12 cellular contexts compared by ENCODE assay signal in the genomic region with DNA sequence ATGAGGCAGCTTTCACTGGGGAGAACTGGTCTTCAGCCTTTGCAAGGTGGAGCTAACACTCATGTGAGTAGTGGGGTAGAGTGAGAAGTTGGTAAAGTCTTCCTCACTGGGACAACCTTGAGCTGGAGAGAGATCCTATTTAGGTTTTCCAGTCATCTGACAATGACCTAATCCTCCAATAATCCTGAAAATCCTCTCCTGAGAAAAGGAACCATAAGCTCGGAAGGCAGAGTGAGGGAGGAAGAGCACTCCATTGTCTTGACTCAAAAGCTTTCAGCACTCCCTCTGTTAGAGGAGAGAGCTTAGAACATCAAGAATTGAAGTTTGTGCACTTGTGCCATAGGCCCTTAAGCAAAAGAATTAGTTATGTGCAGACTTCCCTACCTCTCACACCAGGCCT.
A peak's percentile ranks its signal among the peaks of the same experiment; 100 is the strongest.
DNase-seq lines count a peak whose midpoint lies in the region; ATAC-seq, FAIRE-seq and TF ChIP-seq lines count a peak whose summit lies in the region.
"Had no signal": no experiment of that assay in that cellular context is flagged by ENCODE, and none has a peak within 500 bp of the region (broad histone marks: within the 10 kb centered on the region; RNA-seq: fewer than 3 reads in every experiment).

No MANE protein-coding gene starts in this region.

- H3K9ac ChIP-seq in endodermal cell (ENCODE audit: extremely low read depth, low read length, poor library complexity, severe bottlenecking), result no peak overlapping the region
- H3K9ac ChIP-seq in colonic mucosa (ENCODE audit: low read depth in 2 of 2, low read length in 2 of 2), result peak overlapping the region in 1 of 2 donors; percentile 0
- H3K9ac ChIP-seq: parathyroid adenoma had no signal

- H3K27me3 ChIP-seq in endodermal cell (ENCODE audit: control insufficient read depth, insufficient read depth, low read length, poor library complexity, severe bottlenecking) (no peaks in the 10 kb centered on the region), psoas muscle (ENCODE audit: insufficient read depth in 3 of 3, low read length in 2 of 3) (no peaks in the 10 kb centered on the region), colonic mucosa (no peaks in the 10 kb centered on the region)

- intact Hi-C loops in psoas muscle (cut with DNase I), result loop anchor here (2.0 to 5.0 kb wide), 3 partner anchors 78 to 98 kb away; a partner anchor contains a TSS
- intact Hi-C loops in colonic mucosa (cut with DNase I), result no loop called here

- H3K9me3 ChIP-seq in endodermal cell (ENCODE audit: control insufficient read depth, low read length) (peaks cover 5% of the 10 kb centered on the region), psoas muscle (no peaks in the 10 kb centered on the region), colonic mucosa (no peaks in the 10 kb centered on the region)

- DNase-seq in D721Med (ENCODE audit: insufficient read length, low spot score) (no peak), NCI-H82 treated with DMSO at 0.1 percent for 48 hours (lab: John Stamatoyannopoulos, UW; ENCODE audit: unreplicated experiment) (peak; percentile 81), endodermal cell (no peak), psoas muscle (no peak), colonic mucosa (no peak), NCI-H2171 treated with DMSO at 0.1 percent for 48 hours (lab: John Stamatoyannopoulos, UW) (no peak), NAMALWA (ENCODE audit: low spot score) (no peak)
- no peak for DNase-seq in activated CD8-positive, alpha-beta memory T cell treated with anti-CD3 and anti-CD28 coated beads, Interleukin-2, amount 50 U/mL, for 48 hours
- DNase-seq: cerebellar nuclear complex, NCI-H1930 had no signal

- H3K27ac Mint-ChIP-seq in endodermal cell, result peak overlapping the region; percentile 95

- no peaks in the 10 kb centered on the region for H3K27me3 Mint-ChIP-seq in endodermal cell (ENCODE audit: insufficient read depth)

- peaks cover 22% of the 10 kb centered on the region for H3K4me1 Mint-ChIP-seq in endodermal cell

- peaks cover 16% of the 10 kb centered on the region for H3K36me3 ChIP-seq in endodermal cell (ENCODE audit: control insufficient read depth, insufficient read depth, low read length)
- H3K36me3 ChIP-seq in psoas muscle (ENCODE audit: insufficient read depth in 1 of 2, low read depth in 1 of 2), result no peaks in the 10 kb centered on the region
- H3K36me3 ChIP-seq in colonic mucosa, result peaks cover 5% of the 10 kb centered on the region

- no peak overlapping the region for H3K4me3 Mint-ChIP-seq in endodermal cell

- H3K27ac ChIP-seq in endodermal cell (ENCODE audit: low read depth, low read length) (no peak overlapping the region), psoas muscle (peak overlapping the region; percentile 59), colonic mucosa (no peak overlapping the region)
- H3K27ac ChIP-seq: HL-60, parathyroid adenoma had no signal

- 40 to 61% methylated on average over 1 of the region's 1 CpG for WGBS in endodermal cell (ENCODE audit: insufficient coverage in 1 of 2, insufficient read length in 1 of 2), 2 experiments
- 62 to 73% (median 71%) methylated on average over 1 of the region's 1 CpG for WGBS in psoas muscle, 3 donors

- FAIRE-seq in D721Med (lab: Jason Lieb, UNC), result peak; percentile 53

- no peaks in the 10 kb centered on the region for H3K9me3 Mint-ChIP-seq in endodermal cell

- TF ChIP-seq CTCF in D721Med (IDR thresholded peaks at IDR 0.05; ENCODE audit: insufficient read depth, missing control alignments) (no peak), endodermal cell (conservative IDR thresholded peaks at IDR 0.05) (no peak), psoas muscle (IDR thresholded peaks at IDR 0.05) (no peak), colonic mucosa (IDR thresholded peaks at IDR 0.05) (no peak)

- peaks cover 29% of the 10 kb centered on the region for H3K36me3 Mint-ChIP-seq in endodermal cell (ENCODE audit: low read depth)

- H3K4me3 ChIP-seq in endodermal cell (ENCODE audit: low read length), result no peak overlapping the region
- no peak overlapping the region for H3K4me3 ChIP-seq in psoas muscle
- no peak overlapping the region for H3K4me3 ChIP-seq in colonic mucosa

- no peak for ATAC-seq in psoas muscle

- H3K4me1 ChIP-seq in endodermal cell (ENCODE audit: control insufficient read depth, insufficient read depth, low read length) (peaks cover 11% of the 10 kb centered on the region), psoas muscle (peaks cover 36% of the 10 kb centered on the region), colonic mucosa (peaks cover 4% of the 10 kb centered on the region)
